12 cellular contexts compared by ENCODE assay signal in genomic region chr10:100829933-100830727, GRCh38.
DNase-seq lines count a peak whose midpoint lies in the region; ATAC-seq and TF ChIP-seq lines count a peak whose summit lies in the region.
"Had no signal": no experiment of that assay in that cellular context is flagged by ENCODE, and none has a peak within 500 bp of the region (broad histone marks: within the 10 kb centered on the region; RNA-seq: fewer than 3 reads in every experiment).

No MANE protein-coding gene starts in this region.

- intact Hi-C loops in activated CD4-positive, alpha-beta T cell treated with anti-CD3 and anti-CD28 coated beads for 36 hours (cut with DNase I, micrococcal nuclease): loop anchor here (2.0 to 10.0 kb wide), 6 partner anchors 42 to 395 kb away; partner anchors contain the start of genes PAX2 (in 2 of the 2) and LBX1 (in 1 of the 2)
- intact Hi-C loops in activated CD4-positive, alpha-beta memory T cell treated with anti-CD3 and anti-CD28 coated beads for 36 hours (cut with micrococcal nuclease): loop anchor here (5.0 kb wide), 1 partner anchor 88 kb away; no protein-coding TSS in a partner anchor
- intact Hi-C loops in sigmoid colon (cut with DNase I): no loop called here

- peak; percentile 44 for DNase-seq in activated CD4-positive, alpha-beta T cell treated with anti-CD3 and anti-CD28 coated beads for 36 hours
- DNase-seq in activated CD4-positive, alpha-beta T cell treated with anti-CD3 and anti-CD28 coated beads, Interleukin-2, amount 50 U/mL, for 4 hours: no peak
- DNase-seq in activated CD4-positive, alpha-beta memory T cell treated with anti-CD3 and anti-CD28 coated beads for 36 hours: peak; percentile 30
- DNase-seq in sigmoid colon (peak; percentile 53), NCI-H774 (lab: John Stamatoyannopoulos, UW) (no peak), NCI-H2107 (lab: John Stamatoyannopoulos, UW) (no peak)
- DNase-seq: left colon, NCI-H748 treated with DMSO at 0.1 percent for 48 hours, RPMI8226 had no signal

- H3K27me3 ChIP-seq in sigmoid colon: peaks cover 53 to 90% (median 73%) of the 10 kb centered on the region in 3 donors

- CTCF ChIA-PET in activated CD4-positive, alpha-beta T cell treated with anti-CD3 and anti-CD28 coated beads for 36 hours (lab: Charles Lee): no interaction called here
- CTCF ChIA-PET in activated CD4-positive, alpha-beta memory T cell treated with anti-CD3 and anti-CD28 coated beads for 36 hours (lab: Charles Lee): interaction anchor here (1.1 kb wide), 1 partner anchor 18 kb away, joined by 3 read pairs; no protein-coding TSS in a partner anchor

- peaks cover 24% of the 10 kb centered on the region for H3K4me1 Mint-ChIP-seq in activated CD4-positive, alpha-beta T cell treated with anti-CD3 and anti-CD28 coated beads for 36 hours
- H3K4me1 Mint-ChIP-seq in activated CD4-positive, alpha-beta memory T cell treated with anti-CD3 and anti-CD28 coated beads for 36 hours (ENCODE audit: low read depth): peaks cover 21% of the 10 kb centered on the region

- H3K4me3 ChIP-seq in iPS-18c (ENCODE audit: insufficient read depth, low read depth, low read length): 0 out of 2 replicates have a peak overlapping the region, but pooled peaks have one; percentile 5
- no peak overlapping the region for H3K4me3 ChIP-seq in sigmoid colon

- peaks cover 0 to 36% (median 34%) of the 10 kb centered on the region in 4 donors for H3K4me1 ChIP-seq in sigmoid colon

- H3K9me3 Mint-ChIP-seq in activated CD4-positive, alpha-beta T cell treated with anti-CD3 and anti-CD28 coated beads for 36 hours (ENCODE audit: low read depth): no peaks in the 10 kb centered on the region
- H3K9me3 Mint-ChIP-seq in activated CD4-positive, alpha-beta memory T cell treated with anti-CD3 and anti-CD28 coated beads for 36 hours: no peaks in the 10 kb centered on the region

- H3K27ac Mint-ChIP-seq in activated CD4-positive, alpha-beta T cell treated with anti-CD3 and anti-CD28 coated beads for 36 hours: peak overlapping the region; percentile 22
- no peak overlapping the region for H3K27ac Mint-ChIP-seq in activated CD4-positive, alpha-beta memory T cell treated with anti-CD3 and anti-CD28 coated beads for 36 hours

- TF ChIP-seq EP300 in sigmoid colon (IDR thresholded peaks at IDR 0.05): no peak

- H3K27ac ChIP-seq in sigmoid colon: no peak overlapping the region
- H3K27ac ChIP-seq: KMS-11 had no signal

- no peak for TF ChIP-seq POLR2A in sigmoid colon (IDR thresholded peaks at IDR 0.05)

- H3K4me3 Mint-ChIP-seq in activated CD4-positive, alpha-beta T cell treated with anti-CD3 and anti-CD28 coated beads for 36 hours: peak overlapping the region; percentile 42
- peak overlapping the region; percentile 53 for H3K4me3 Mint-ChIP-seq in activated CD4-positive, alpha-beta memory T cell treated with anti-CD3 and anti-CD28 coated beads for 36 hours

- TF ChIP-seq CTCF in sigmoid colon (IDR thresholded peaks at IDR 0.05): no peak

- ATAC-seq in activated CD4-positive, alpha-beta T cell treated with anti-CD3 and anti-CD28 coated beads for 36 hours: no peak
- ATAC-seq in HG03565 (IDR thresholded peaks at IDR 0.05; ENCODE audit: unreplicated experiment): no peak
- ATAC-seq: left colon had no signal

- H3K36me3 Mint-ChIP-seq in activated CD4-positive, alpha-beta T cell treated with anti-CD3 and anti-CD28 coated beads for 36 hours (ENCODE audit: low read depth): peaks cover 2% of the 10 kb centered on the region
- H3K36me3 Mint-ChIP-seq in activated CD4-positive, alpha-beta memory T cell treated with anti-CD3 and anti-CD28 coated beads for 36 hours: no peaks in the 10 kb centered on the region

- POLR2A ChIA-PET in activated CD4-positive, alpha-beta T cell treated with anti-CD3 and anti-CD28 coated beads for 36 hours (lab: Charles Lee): no interaction called here
- POLR2A ChIA-PET in activated CD4-positive, alpha-beta memory T cell treated with anti-CD3 and anti-CD28 coated beads for 36 hours (lab: Charles Lee): no interaction called here

- H3K9me3 ChIP-seq in iPS-18c (ENCODE audit: control insufficient read depth, insufficient read depth, low read length): peaks cover 2% of the 10 kb centered on the region
- no peaks in the 10 kb centered on the region for H3K9me3 ChIP-seq in sigmoid colon

- 8 to 11% methylated on average over 44 of the region's 44 CpGs for WGBS in sigmoid colon, 2 donors

- H3K27me3 Mint-ChIP-seq in activated CD4-positive, alpha-beta T cell treated with anti-CD3 and anti-CD28 coated beads for 36 hours: peaks cover 65% of the 10 kb centered on the region
- peaks cover 63% of the 10 kb centered on the region for H3K27me3 Mint-ChIP-seq in activated CD4-positive, alpha-beta memory T cell treated with anti-CD3 and anti-CD28 coated beads for 36 hours

- H3K36me3 ChIP-seq in sigmoid colon: no peaks in the 10 kb centered on the region

Comparison
In these comparisons a context has a peak if more than half of its experiments do, and no peak if none do; other contexts are left out.
1. DNase-seq: peak in activated CD4-positive, alpha-beta T cell treated with anti-CD3 and anti-CD28 coated beads for 36 hours (single experiment), activated CD4-positive, alpha-beta memory T cell treated with anti-CD3 and anti-CD28 coated beads for 36 hours (single experiment) and sigmoid colon (single experiment); none in activated CD4-positive, alpha-beta T cell treated with anti-CD3 and anti-CD28 coated beads, Interleukin-2, amount 50 U/mL, for 4 hours (0 of 2), NCI-H774 (single experiment) and NCI-H2107 (single experiment).